In the genomic region with DNA sequence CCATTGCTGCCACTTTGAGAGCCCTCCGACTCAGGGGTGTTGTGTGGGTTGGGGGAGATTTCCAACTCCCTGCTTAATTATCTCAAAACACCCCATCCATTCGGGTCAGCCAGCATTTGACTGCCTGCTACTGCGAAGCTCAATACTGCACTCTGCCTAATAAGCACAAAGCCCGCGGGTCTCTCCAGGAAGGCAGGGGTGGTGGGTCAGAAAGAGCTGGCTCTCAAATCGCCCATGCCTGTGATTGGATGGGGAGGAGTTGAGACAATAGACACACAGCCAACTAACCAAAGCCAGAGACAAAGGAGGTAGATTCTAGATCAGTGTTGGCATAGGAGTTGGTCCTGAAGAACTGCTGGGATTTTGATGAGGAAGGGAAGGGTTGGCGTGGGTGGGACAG, we compare ENCODE assay signal across 2 cellular contexts.
TF ChIP-seq lines count a peak whose summit lies in the region.

No MANE protein-coding gene starts in this region.

TF ChIP-seq in liver, 16 proteins besides CTCF, POLR2A, EP300 and RAD21:
- TF ChIP-seq, protein P1, sequence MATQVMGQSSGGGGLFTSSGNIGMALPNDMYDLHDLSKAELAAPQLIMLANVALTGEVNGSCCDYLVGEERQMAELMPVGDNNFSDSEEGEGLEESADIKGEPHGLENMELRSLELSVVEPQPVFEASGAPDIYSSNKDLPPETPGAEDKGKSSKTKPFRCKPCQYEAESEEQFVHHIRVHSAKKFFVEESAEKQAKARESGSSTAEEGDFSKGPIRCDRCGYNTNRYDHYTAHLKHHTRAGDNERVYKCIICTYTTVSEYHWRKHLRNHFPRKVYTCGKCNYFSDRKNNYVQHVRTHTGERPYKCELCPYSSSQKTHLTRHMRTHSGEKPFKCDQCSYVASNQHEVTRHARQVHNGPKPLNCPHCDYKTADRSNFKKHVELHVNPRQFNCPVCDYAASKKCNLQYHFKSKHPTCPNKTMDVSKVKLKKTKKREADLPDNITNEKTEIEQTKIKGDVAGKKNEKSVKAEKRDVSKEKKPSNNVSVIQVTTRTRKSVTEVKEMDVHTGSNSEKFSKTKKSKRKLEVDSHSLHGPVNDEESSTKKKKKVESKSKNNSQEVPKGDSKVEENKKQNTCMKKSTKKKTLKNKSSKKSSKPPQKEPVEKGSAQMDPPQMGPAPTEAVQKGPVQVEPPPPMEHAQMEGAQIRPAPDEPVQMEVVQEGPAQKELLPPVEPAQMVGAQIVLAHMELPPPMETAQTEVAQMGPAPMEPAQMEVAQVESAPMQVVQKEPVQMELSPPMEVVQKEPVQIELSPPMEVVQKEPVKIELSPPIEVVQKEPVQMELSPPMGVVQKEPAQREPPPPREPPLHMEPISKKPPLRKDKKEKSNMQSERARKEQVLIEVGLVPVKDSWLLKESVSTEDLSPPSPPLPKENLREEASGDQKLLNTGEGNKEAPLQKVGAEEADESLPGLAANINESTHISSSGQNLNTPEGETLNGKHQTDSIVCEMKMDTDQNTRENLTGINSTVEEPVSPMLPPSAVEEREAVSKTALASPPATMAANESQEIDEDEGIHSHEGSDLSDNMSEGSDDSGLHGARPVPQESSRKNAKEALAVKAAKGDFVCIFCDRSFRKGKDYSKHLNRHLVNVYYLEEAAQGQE (IDR thresholded peaks at IDR 0.05), result no peak
- TF ChIP-seq, protein P2, sequence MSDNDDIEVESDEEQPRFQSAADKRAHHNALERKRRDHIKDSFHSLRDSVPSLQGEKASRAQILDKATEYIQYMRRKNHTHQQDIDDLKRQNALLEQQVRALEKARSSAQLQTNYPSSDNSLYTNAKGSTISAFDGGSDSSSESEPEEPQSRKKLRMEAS (IDR thresholded peaks at IDR 0.05), result no peak
- TF ChIP-seq ATF3 (IDR thresholded peaks at IDR 0.05) (no peak), EGR1 (IDR thresholded peaks at IDR 0.05; ENCODE audit: low read depth in 2 of 2) (no peak), HNF4A (conservative IDR thresholded peaks at IDR 0.05) (no peak), FOXA2 (IDR thresholded peaks at IDR 0.05) (no peak), YY1 (IDR thresholded peaks at IDR 0.05) (no peak), JUND (IDR thresholded peaks at IDR 0.05) (no peak), GABPA (IDR thresholded peaks at IDR 0.05 in 1 of 2, conservative IDR thresholded peaks at IDR 0.05 in 1 of 2) (no peak), TAF1 (conservative IDR thresholded peaks at IDR 0.05) (no peak)
- TF ChIP-seq, protein P3, sequence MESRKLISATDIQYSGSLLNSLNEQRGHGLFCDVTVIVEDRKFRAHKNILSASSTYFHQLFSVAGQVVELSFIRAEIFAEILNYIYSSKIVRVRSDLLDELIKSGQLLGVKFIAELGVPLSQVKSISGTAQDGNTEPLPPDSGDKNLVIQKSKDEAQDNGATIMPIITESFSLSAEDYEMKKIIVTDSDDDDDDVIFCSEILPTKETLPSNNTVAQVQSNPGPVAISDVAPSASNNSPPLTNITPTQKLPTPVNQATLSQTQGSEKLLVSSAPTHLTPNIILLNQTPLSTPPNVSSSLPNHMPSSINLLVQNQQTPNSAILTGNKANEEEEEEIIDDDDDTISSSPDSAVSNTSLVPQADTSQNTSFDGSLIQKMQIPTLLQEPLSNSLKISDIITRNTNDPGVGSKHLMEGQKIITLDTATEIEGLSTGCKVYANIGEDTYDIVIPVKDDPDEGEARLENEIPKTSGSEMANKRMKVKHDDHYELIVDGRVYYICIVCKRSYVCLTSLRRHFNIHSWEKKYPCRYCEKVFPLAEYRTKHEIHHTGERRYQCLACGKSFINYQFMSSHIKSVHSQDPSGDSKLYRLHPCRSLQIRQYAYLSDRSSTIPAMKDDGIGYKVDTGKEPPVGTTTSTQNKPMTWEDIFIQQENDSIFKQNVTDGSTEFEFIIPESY (IDR thresholded peaks at IDR 0.05), result no peak
TF ChIP-seq in liver: peak in this region for 0.

TF ChIP-seq in HepG2, 621 proteins besides CTCF, POLR2A, EP300 and RAD21:
- TF ChIP-seq JARID2 (CRISPR knock-in tag; IDR thresholded peaks at IDR 0.05; ENCODE audit: insufficient replicate concordance), result no peak
- TF ChIP-seq, protein P4, sequence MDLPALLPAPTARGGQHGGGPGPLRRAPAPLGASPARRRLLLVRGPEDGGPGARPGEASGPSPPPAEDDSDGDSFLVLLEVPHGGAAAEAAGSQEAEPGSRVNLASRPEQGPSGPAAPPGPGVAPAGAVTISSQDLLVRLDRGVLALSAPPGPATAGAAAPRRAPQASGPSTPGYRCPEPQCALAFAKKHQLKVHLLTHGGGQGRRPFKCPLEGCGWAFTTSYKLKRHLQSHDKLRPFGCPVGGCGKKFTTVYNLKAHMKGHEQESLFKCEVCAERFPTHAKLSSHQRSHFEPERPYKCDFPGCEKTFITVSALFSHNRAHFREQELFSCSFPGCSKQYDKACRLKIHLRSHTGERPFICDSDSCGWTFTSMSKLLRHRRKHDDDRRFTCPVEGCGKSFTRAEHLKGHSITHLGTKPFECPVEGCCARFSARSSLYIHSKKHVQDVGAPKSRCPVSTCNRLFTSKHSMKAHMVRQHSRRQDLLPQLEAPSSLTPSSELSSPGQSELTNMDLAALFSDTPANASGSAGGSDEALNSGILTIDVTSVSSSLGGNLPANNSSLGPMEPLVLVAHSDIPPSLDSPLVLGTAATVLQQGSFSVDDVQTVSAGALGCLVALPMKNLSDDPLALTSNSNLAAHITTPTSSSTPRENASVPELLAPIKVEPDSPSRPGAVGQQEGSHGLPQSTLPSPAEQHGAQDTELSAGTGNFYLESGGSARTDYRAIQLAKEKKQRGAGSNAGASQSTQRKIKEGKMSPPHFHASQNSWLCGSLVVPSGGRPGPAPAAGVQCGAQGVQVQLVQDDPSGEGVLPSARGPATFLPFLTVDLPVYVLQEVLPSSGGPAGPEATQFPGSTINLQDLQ (CRISPR knock-in tag; IDR thresholded peaks at IDR 0.05), result no peak
- TF ChIP-seq, protein P5, sequence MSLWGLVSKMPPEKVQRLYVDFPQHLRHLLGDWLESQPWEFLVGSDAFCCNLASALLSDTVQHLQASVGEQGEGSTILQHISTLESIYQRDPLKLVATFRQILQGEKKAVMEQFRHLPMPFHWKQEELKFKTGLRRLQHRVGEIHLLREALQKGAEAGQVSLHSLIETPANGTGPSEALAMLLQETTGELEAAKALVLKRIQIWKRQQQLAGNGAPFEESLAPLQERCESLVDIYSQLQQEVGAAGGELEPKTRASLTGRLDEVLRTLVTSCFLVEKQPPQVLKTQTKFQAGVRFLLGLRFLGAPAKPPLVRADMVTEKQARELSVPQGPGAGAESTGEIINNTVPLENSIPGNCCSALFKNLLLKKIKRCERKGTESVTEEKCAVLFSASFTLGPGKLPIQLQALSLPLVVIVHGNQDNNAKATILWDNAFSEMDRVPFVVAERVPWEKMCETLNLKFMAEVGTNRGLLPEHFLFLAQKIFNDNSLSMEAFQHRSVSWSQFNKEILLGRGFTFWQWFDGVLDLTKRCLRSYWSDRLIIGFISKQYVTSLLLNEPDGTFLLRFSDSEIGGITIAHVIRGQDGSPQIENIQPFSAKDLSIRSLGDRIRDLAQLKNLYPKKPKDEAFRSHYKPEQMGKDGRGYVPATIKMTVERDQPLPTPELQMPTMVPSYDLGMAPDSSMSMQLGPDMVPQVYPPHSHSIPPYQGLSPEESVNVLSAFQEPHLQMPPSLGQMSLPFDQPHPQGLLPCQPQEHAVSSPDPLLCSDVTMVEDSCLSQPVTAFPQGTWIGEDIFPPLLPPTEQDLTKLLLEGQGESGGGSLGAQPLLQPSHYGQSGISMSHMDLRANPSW (CRISPR knock-in tag; IDR thresholded peaks at IDR 0.05; ENCODE audit: borderline replicate concordance), result no peak
- no peak for TF ChIP-seq ESRRA (CRISPR knock-in tag; IDR thresholded peaks at IDR 0.05; ENCODE audit: low read depth)
- TF ChIP-seq, protein P6, sequence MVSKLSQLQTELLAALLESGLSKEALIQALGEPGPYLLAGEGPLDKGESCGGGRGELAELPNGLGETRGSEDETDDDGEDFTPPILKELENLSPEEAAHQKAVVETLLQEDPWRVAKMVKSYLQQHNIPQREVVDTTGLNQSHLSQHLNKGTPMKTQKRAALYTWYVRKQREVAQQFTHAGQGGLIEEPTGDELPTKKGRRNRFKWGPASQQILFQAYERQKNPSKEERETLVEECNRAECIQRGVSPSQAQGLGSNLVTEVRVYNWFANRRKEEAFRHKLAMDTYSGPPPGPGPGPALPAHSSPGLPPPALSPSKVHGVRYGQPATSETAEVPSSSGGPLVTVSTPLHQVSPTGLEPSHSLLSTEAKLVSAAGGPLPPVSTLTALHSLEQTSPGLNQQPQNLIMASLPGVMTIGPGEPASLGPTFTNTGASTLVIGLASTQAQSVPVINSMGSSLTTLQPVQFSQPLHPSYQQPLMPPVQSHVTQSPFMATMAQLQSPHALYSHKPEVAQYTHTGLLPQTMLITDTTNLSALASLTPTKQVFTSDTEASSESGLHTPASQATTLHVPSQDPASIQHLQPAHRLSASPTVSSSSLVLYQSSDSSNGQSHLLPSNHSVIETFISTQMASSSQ (IDR thresholded peaks at IDR 0.05; ENCODE audit: low read depth), result no peak
- TF ChIP-seq, protein P6 (CRISPR knock-in tag; IDR thresholded peaks at IDR 0.05; ENCODE audit: borderline replicate concordance), result no peak
- TF ChIP-seq ZNF256 (CRISPR knock-in tag; conservative IDR thresholded peaks at IDR 0.05), result no peak
